In the genomic region with DNA sequence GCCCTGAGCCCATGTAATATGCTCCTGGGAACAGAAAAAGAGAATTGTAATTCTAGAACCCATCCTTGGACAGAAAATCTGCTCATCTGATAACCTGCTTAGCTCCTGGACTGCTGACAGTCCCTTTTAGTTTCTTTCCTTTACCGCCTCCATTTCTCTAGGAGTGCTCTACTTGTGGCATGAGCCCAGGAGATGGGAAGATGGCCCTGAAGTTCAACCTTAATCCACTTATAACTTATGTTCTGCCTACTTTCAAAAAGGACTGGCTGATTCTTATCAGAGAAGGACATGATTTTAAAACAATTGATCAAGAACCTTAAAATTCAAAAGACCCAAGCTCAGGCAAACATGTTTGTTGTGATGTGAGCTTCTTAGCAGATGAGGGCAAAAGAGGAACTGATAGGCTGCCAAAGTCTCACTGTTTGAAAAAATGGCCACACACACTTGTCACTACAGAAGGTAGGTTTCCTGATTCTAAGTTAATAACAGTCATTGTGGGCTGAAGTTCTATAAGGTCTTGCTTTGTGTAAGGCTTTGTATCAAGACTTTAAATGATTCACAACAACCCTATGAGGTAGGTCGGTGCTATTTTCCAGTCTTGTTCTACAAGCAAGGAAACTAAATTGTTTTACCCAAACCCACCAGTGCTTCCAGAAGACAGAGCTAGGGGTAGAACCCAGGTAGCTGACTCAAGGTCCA, we compare ENCODE assay signal across 8 cellular contexts.
DNase-seq lines count a peak whose midpoint lies in the region; ATAC-seq and TF ChIP-seq lines count a peak whose summit lies in the region.

No MANE protein-coding gene starts in this region.

- ATAC-seq in GM19463 (IDR thresholded peaks at IDR 0.05; ENCODE audit: unreplicated experiment) (peak; percentile 55), HG03342 (IDR thresholded peaks at IDR 0.05; ENCODE audit: unreplicated experiment) (peak; percentile 72), HG03196 (IDR thresholded peaks at IDR 0.05; ENCODE audit: unreplicated experiment) (no peak)
- peak; percentile 24 for ATAC-seq in central memory CD8-positive, alpha-beta T cell (replicated peaks; ENCODE audit: extremely low read depth, poor library complexity, severe bottlenecking)

- H3K36me3 Mint-ChIP-seq in central memory CD8-positive, alpha-beta T cell (ENCODE audit: insufficient read depth) = no peaks in the 10 kb centered on the region

- no peaks in the 10 kb centered on the region for H3K27me3 Mint-ChIP-seq in central memory CD8-positive, alpha-beta T cell

- DNase-seq in GM10248 (ENCODE audit: extremely low spot score) = peak; percentile 41
- no peak for DNase-seq in central memory CD8-positive, alpha-beta T cell (ENCODE audit: low spot score in 2 of 2)
- no peak for DNase-seq in cortex of kidney (lab: John Stamatoyannopoulos, UW)
- DNase-seq in NCI-H69 (lab: John Stamatoyannopoulos, UW) = no peak
- DNase-seq in NCI-H2029 (lab: John Stamatoyannopoulos, UW) = no peak

- POLR2A ChIA-PET in GM10248 (lab: Yijun Ruan, JAX) = no interaction called here

- no peak overlapping the region for H3K4me3 Mint-ChIP-seq in central memory CD8-positive, alpha-beta T cell

- H3K4me1 Mint-ChIP-seq in central memory CD8-positive, alpha-beta T cell = peaks cover 50% of the 10 kb centered on the region

- TF ChIP-seq CTCF in GM10248 (IDR thresholded peaks at IDR 0.05; ENCODE audit: control extremely low read depth, extremely low read depth, low read depth, missing control alignments) = no peak

- peak overlapping the region; percentile 17 for H3K27ac Mint-ChIP-seq in central memory CD8-positive, alpha-beta T cell (ENCODE audit: low read depth)

- no peaks in the 10 kb centered on the region for H3K9me3 Mint-ChIP-seq in central memory CD8-positive, alpha-beta T cell

- CTCF ChIA-PET in GM10248 (lab: Yijun Ruan, JAX) = interaction anchor here (0.8 to 8.7 kb wide), 7 partner anchors 11 to 324 kb away, joined by 3 to 66 read pairs (median 9); no protein-coding TSS in a partner anchor
